ENCODE assay signal across 8 cellular contexts in genomic region chr1:148014288-148015200, GRCh38.
DNase-seq lines count a peak whose midpoint lies in the region; ATAC-seq and TF ChIP-seq lines count a peak whose summit lies in the region.
"Not testable (repeated sequence)": the region's sequence is repeated elsewhere in the genome, so short reads cannot be mapped to it uniquely, and the experiment has no call there.

No MANE protein-coding gene starts in this region.

- not testable (repeated sequence) for H3K79me2 ChIP-seq in GM23248 (ENCODE audit: insufficient read depth); hepatocyte

- H3K36me3 ChIP-seq in GM23248 (ENCODE audit: low read depth); ectodermal cell (ENCODE audit: control insufficient read depth, insufficient read depth, low read length); hepatocyte (replicated peaks; ENCODE audit: insufficient read depth, low read depth); mucosa of descending colon (ENCODE audit: low read depth); upper lobe of left lung: not testable (repeated sequence)

- H3K4me1 Mint-ChIP-seq in activated B cell treated with CpG ODN at 0.5 μM for 24 hours, result not testable (repeated sequence)
- H3K4me1 Mint-ChIP-seq in activated naive CD4-positive, alpha-beta T cell treated with anti-CD3 and anti-CD28 coated beads, Interleukin-2, amount 50 U/mL, for 24 hours, result peaks cover 13% of the 10 kb centered on the region

- peaks cover 18% of the 10 kb centered on the region for H3K27me3 Mint-ChIP-seq in activated B cell treated with CpG ODN at 0.5 μM for 24 hours
- H3K27me3 Mint-ChIP-seq in activated naive CD4-positive, alpha-beta T cell treated with anti-CD3 and anti-CD28 coated beads, Interleukin-2, amount 50 U/mL, for 24 hours, result peaks cover 15% of the 10 kb centered on the region

- not testable (repeated sequence) for TF ChIP-seq POLR2A in upper lobe of left lung (IDR thresholded peaks at IDR 0.05)

- H3K27me3 ChIP-seq in GM23248 (replicated peaks; ENCODE audit: insufficient read depth) (peaks cover 12% of the 10 kb centered on the region), ectodermal cell (ENCODE audit: control insufficient read depth, insufficient read depth, low read length, poor library complexity, severe bottlenecking) (peaks cover 32% of the 10 kb centered on the region), hepatocyte (peaks cover 13% of the 10 kb centered on the region), upper lobe of left lung (peaks cover 0 to 10% (median 3%) of the 10 kb centered on the region in 4 donors)

- CTCF ChIA-PET in activated B cell treated with CpG ODN at 0.5 μM for 24 hours (lab: Charles Lee), result not testable (repeated sequence)

- TF ChIP-seq CTCF in activated B cell treated with CpG ODN at 0.5 μM for 24 hours (IDR thresholded peaks at IDR 0.05); hepatocyte (IDR thresholded peaks at IDR 0.05; ENCODE audit: poor library complexity); mucosa of descending colon (IDR thresholded peaks at IDR 0.05); upper lobe of left lung (IDR thresholded peaks at IDR 0.05): not testable (repeated sequence)

- POLR2A ChIA-PET in activated B cell treated with CpG ODN at 0.5 μM for 24 hours (lab: Charles Lee), result not testable (repeated sequence)

- not testable (repeated sequence) for H3K4me1 ChIP-seq in GM23248 (ENCODE audit: insufficient read depth); ectodermal cell (ENCODE audit: control insufficient read depth, insufficient read depth, low read length); hepatocyte (ENCODE audit: insufficient read depth); mucosa of descending colon (ENCODE audit: low read depth); upper lobe of left lung

- not testable (repeated sequence) for ATAC-seq in activated B cell treated with CpG ODN at 0.5 μM for 24 hours (ENCODE audit: low read depth)
- peak; percentile 25 for ATAC-seq in mucosa of descending colon
- peak; percentile 60 to 61 for ATAC-seq in upper lobe of left lung (ENCODE audit: low FRiP score in 2 of 2)

- H3K9me3 Mint-ChIP-seq in activated B cell treated with CpG ODN at 0.5 μM for 24 hours; activated naive CD4-positive, alpha-beta T cell treated with anti-CD3 and anti-CD28 coated beads, Interleukin-2, amount 50 U/mL, for 24 hours: not testable (repeated sequence)

- in situ Hi-C loops in GM23248 (cut with MboI), result not testable (repeated sequence)

- not testable (repeated sequence) for DNase-seq in GM23248; hepatocyte (ENCODE audit: low spot score); mucosa of descending colon
- DNase-seq in activated B cell treated with CpG ODN at 0.5 μM for 24 hours, result peak; percentile 17
- peak; percentile 56 for DNase-seq in retina
- peak in 1 of 2 donors; percentile 77 for DNase-seq in upper lobe of left lung

- H3K9me2 ChIP-seq in GM23248 (ENCODE audit: insufficient read depth); hepatocyte (replicated peaks; ENCODE audit: insufficient read depth): not testable (repeated sequence)

- not testable (repeated sequence) for H3F3A ChIP-seq in GM23248 (ENCODE audit: insufficient read depth)

- 1% methylated on average over 31 of the region's 58 CpGs for WGBS in GM23248 (ENCODE audit: low coverage in 1 of 2, low lambda C conversion rate in 2 of 2, missing lambda C conversion rate in 2 of 2), 2 experiments
- 1 to 4% methylated on average over 27 to 49 of the region's 58 CpGs for WGBS in ectodermal cell, 2 experiments
- 4% methylated on average over 34 of the region's 58 CpGs for WGBS in hepatocyte (ENCODE audit: low lambda C conversion rate, missing lambda C conversion rate)
- WGBS in upper lobe of left lung, 2 donors, result 0 to 1% methylated on average over 10 to 35 of the region's 58 CpGs

- H3K9ac ChIP-seq in GM23248, result not testable (repeated sequence)

- TF ChIP-seq EP300 in upper lobe of left lung (IDR thresholded peaks at IDR 0.05), result not testable (repeated sequence)

- H3K4me2 ChIP-seq in GM23248 (ENCODE audit: unreplicated experiment) (peak overlapping the region; percentile 48), hepatocyte (peak overlapping the region; percentile 79)

- H2AFZ ChIP-seq in GM23248, hepatocyte: not testable (repeated sequence)

- H3K4me3 ChIP-seq in GM23248, result peak overlapping the region; percentile 54
- H3K4me3 ChIP-seq in ectodermal cell (ENCODE audit: insufficient read depth, low read depth, low read length), result peak overlapping the region; percentile 23
- H3K4me3 ChIP-seq in hepatocyte, mucosa of descending colon: not testable (repeated sequence)
- H3K4me3 ChIP-seq in upper lobe of left lung, result peak overlapping the region in 2 of 4 donors; percentile 20 to 29

- not testable (repeated sequence) for H3K27ac Mint-ChIP-seq in activated B cell treated with CpG ODN at 0.5 μM for 24 hours; activated naive CD4-positive, alpha-beta T cell treated with anti-CD3 and anti-CD28 coated beads, Interleukin-2, amount 50 U/mL, for 24 hours

- H3K4me3 Mint-ChIP-seq in activated B cell treated with CpG ODN at 0.5 μM for 24 hours, result peak overlapping the region; percentile 41
- H3K4me3 Mint-ChIP-seq in activated naive CD4-positive, alpha-beta T cell treated with anti-CD3 and anti-CD28 coated beads, Interleukin-2, amount 50 U/mL, for 24 hours, result peak overlapping the region; percentile 53

- H4K20me1 ChIP-seq in GM23248 (ENCODE audit: insufficient read depth); hepatocyte (ENCODE audit: insufficient read depth, poor library complexity, severe bottlenecking): not testable (repeated sequence)

- not testable (repeated sequence) for H3K9me3 ChIP-seq in GM23248 (ENCODE audit: low read depth); ectodermal cell (ENCODE audit: control insufficient read depth, low read length); hepatocyte (ENCODE audit: low read depth); mucosa of descending colon; upper lobe of left lung

- H3K27ac ChIP-seq in GM23248; ectodermal cell (ENCODE audit: insufficient read depth, low read depth, low read length, poor library complexity, severe bottlenecking); hepatocyte; upper lobe of left lung: not testable (repeated sequence)

- intact Hi-C loops in activated B cell treated with CpG ODN at 0.5 μM for 24 hours (cut with micrococcal nuclease); mucosa of descending colon (cut with DNase I, micrococcal nuclease): not testable (repeated sequence)

- not testable (repeated sequence) for H3K36me3 Mint-ChIP-seq in activated B cell treated with CpG ODN at 0.5 μM for 24 hours (ENCODE audit: low read depth); activated naive CD4-positive, alpha-beta T cell treated with anti-CD3 and anti-CD28 coated beads, Interleukin-2, amount 50 U/mL, for 24 hours
